In the genomic region with DNA sequence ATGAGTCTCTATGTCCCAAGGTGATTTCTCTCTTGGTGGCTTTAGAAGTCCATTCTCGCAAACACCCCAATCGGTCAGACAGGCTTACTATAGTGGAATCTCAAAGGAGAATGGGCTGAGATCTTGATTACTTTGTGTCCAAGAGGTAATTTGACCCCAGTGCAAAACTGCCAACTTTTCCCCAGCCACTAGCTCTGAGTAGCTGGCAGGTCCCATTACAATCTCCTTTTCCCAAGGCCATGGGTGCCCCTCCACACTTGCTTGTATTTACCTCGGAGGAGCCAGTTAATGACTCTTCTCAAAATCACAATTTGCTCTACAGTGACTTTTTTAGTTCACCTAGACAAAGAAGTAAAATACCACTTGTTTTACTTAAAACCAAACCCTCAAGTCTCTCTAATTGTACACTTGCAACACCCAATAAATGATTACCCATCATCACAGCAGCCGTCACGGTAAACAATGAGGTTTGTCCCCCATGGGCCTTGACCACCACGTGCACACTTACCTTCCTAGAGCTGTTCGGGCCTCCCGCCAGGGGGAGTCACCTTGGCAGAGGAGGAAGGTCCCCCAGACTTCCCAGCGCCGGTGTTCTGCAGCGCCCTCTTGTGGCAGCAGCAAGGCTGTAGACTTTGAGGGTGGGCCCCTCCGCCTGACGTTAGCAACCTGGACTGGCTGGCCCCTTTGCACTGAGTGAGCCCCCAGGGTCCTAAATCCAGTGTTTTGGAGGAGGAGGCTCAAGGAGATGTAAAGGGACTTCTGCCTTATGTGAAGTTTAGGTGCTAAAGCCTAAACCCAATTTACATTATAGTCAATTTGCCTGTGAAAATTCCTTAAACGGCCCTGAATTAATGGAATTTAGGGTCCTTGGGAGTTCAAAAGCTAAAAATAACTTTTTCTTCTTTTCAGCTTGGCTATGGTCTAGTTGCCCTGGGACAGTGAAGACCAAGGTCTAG, we compare ENCODE assay signal across 8 cellular contexts. TPM values are rescaled to one million over a fixed set of nuclear protein-coding genes. Genes with fewer than 3 reads are reported as not detected.
DNase-seq lines count a peak whose midpoint lies in the region; ATAC-seq and TF ChIP-seq lines count a peak whose summit lies in the region.

No MANE protein-coding gene starts in this region.

- H3K4me3 Mint-ChIP-seq in CD4-positive, CD25-positive, alpha-beta regulatory T cell: no peak overlapping the region

- H3K4me1 ChIP-seq in CD4-positive, CD25-positive, alpha-beta regulatory T cell (ENCODE audit: control insufficient read depth, insufficient read depth, low read length, poor library complexity, severe bottlenecking): no peaks in the 10 kb centered on the region
- H3K4me1 ChIP-seq in esophagus squamous epithelium (peaks cover 0 to under 1% (median 0%) of the 10 kb centered on the region in 3 donors), prostate gland (replicated peaks) (no peaks in the 10 kb centered on the region)

- 55 to 62% methylated on average over 12 of the region's 14 CpGs for WGBS in esophagus squamous epithelium, 2 donors
- 48% methylated on average over 14 of the region's 14 CpGs for WGBS in prostate gland

- peaks cover 41% of the 10 kb centered on the region for H3K27me3 Mint-ChIP-seq in CD4-positive, CD25-positive, alpha-beta regulatory T cell

- ATAC-seq in CD4-positive, CD25-positive, alpha-beta regulatory T cell (ENCODE audit: low read depth in 2 of 2): peak; percentile 65 to 81
- peak; percentile 61 for ATAC-seq in GM21619 (IDR thresholded peaks at IDR 0.05; ENCODE audit: unreplicated experiment)
- no peak for ATAC-seq in HG02884 (IDR thresholded peaks at IDR 0.05; ENCODE audit: unreplicated experiment)

- H3K27ac ChIP-seq in CD4-positive, CD25-positive, alpha-beta regulatory T cell (ENCODE audit: insufficient read depth, low read length, poor library complexity, severe bottlenecking): no peak overlapping the region
- H3K27ac ChIP-seq in esophagus squamous epithelium (no peak overlapping the region), prostate gland (no peak overlapping the region)

- peaks cover 0 to 4% (median under 1%) of the 10 kb centered on the region in 4 donors for H3K4me1 Mint-ChIP-seq in CD4-positive, CD25-positive, alpha-beta regulatory T cell

- no peaks in the 10 kb centered on the region for H3K9me3 ChIP-seq in CD4-positive, CD25-positive, alpha-beta regulatory T cell (ENCODE audit: control insufficient read depth in 2 of 2, low read length in 2 of 2)
- H3K9me3 ChIP-seq in esophagus squamous epithelium (no peaks in the 10 kb centered on the region), prostate gland (no peaks in the 10 kb centered on the region)

- peak; percentile 56 to 78 (median 63) for DNase-seq in CD4-positive, CD25-positive, alpha-beta regulatory T cell
- DNase-seq in NCI-H82 treated with DMSO at 0.1 percent for 48 hours (lab: John Stamatoyannopoulos, UW; ENCODE audit: unreplicated experiment) (peak; percentile 53), esophagus squamous epithelium (lab: John Stamatoyannopoulos, UW) (no peak), prostate gland (ENCODE audit: low spot score) (no peak), dedifferentiated amniotic fluid mesenchymal stem cell (ENCODE audit: extremely low spot score) (no peak)
- peak; percentile 56 to 84 (median 65) for DNase-seq in activated CD8-positive, alpha-beta memory T cell treated with anti-CD3 and anti-CD28 coated beads for 48 hours (ENCODE audit: low read depth in 2 of 3, low spot score in 2 of 3)

- H3K27me3 ChIP-seq in CD4-positive, CD25-positive, alpha-beta regulatory T cell (ENCODE audit: control insufficient read depth, insufficient read depth, low read length): no peaks in the 10 kb centered on the region
- H3K27me3 ChIP-seq in esophagus squamous epithelium: peaks cover 0 to 29% (median 0%) of the 10 kb centered on the region in 4 donors
- H3K27me3 ChIP-seq in prostate gland (replicated peaks; ENCODE audit: insufficient read depth): no peaks in the 10 kb centered on the region

- no peaks in the 10 kb centered on the region for H3K36me3 Mint-ChIP-seq in CD4-positive, CD25-positive, alpha-beta regulatory T cell

- TF ChIP-seq CTCF in esophagus squamous epithelium (IDR thresholded peaks at IDR 0.05) (peak in 5 of 6 experiments; percentile 27 to 57 (median 36)), prostate gland (IDR thresholded peaks at IDR 0.05) (peak in 3 of 4 experiments; percentile 16 to 34 (median 21))

- no peaks in the 10 kb centered on the region for H3K36me3 ChIP-seq in CD4-positive, CD25-positive, alpha-beta regulatory T cell (ENCODE audit: control insufficient read depth, insufficient read depth, low read length)
- H3K36me3 ChIP-seq in esophagus squamous epithelium (no peaks in the 10 kb centered on the region), prostate gland (no peaks in the 10 kb centered on the region)

- no peak overlapping the region for H3K27ac Mint-ChIP-seq in CD4-positive, CD25-positive, alpha-beta regulatory T cell

- no peak overlapping the region for H3K4me3 ChIP-seq in CD4-positive, CD25-positive, alpha-beta regulatory T cell (ENCODE audit: low read depth, low read length)
- H3K4me3 ChIP-seq in esophagus squamous epithelium (no peak overlapping the region), prostate gland (no peak overlapping the region)

- TF ChIP-seq POLR2A in esophagus squamous epithelium (IDR thresholded peaks at IDR 0.05) (no peak), prostate gland (IDR thresholded peaks at IDR 0.05) (no peak)

- intact Hi-C loops in esophagus squamous epithelium (cut with DNase I) (no loop called here), prostate gland (cut with DNase I) (no loop called here)

- no peaks in the 10 kb centered on the region for H3K9me3 Mint-ChIP-seq in CD4-positive, CD25-positive, alpha-beta regulatory T cell

RNA-seq across cellular contexts. Expression of a gene that starts 18.7 kb away (rescaled TPM):
- total RNA-seq in CD4-positive, CD25-positive, alpha-beta regulatory T cell: 3.8 TPM
- 1 to 10 TPM; 2.1 to 8.8 (median 3.0) TPM for polyA plus RNA-seq in CD4-positive, CD25-positive, alpha-beta regulatory T cell
- total RNA-seq in esophagus squamous epithelium (10 to 100 TPM in 3 of 4 donors, 1 to 10 TPM in 1; 8.1 to 25.4 (median 12.3) TPM), prostate gland (10 to 100 TPM; 19.4 to 26.9 TPM)

RNA-seq across cellular contexts. Expression of a gene that starts 41.3 kb away (rescaled TPM):
- total RNA-seq in CD4-positive, CD25-positive, alpha-beta regulatory T cell: 125 TPM
- polyA plus RNA-seq in CD4-positive, CD25-positive, alpha-beta regulatory T cell: 10 to 100 TPM; 42.4 to 46.9 (median 45.3) TPM
- 10 to 100 TPM in 1 of 4 donors, 1 to 10 TPM in 3; 7.2 to 14.5 (median 9.4) TPM for total RNA-seq in esophagus squamous epithelium
- 10 to 100 TPM; 10.6 to 31.2 TPM for total RNA-seq in prostate gland

Comparison
In these comparisons a context has a peak if more than half of its experiments do, and no peak if none do; other contexts are left out.
1. DNase-seq: peak in CD4-positive, CD25-positive, alpha-beta regulatory T cell (3 of 3), NCI-H82 treated with DMSO at 0.1 percent for 48 hours (single experiment) and activated CD8-positive, alpha-beta memory T cell treated with anti-CD3 and anti-CD28 coated beads for 48 hours (3 of 3); none in esophagus squamous epithelium (single experiment), prostate gland (single experiment) and dedifferentiated amniotic fluid mesenchymal stem cell (single experiment).